10 cellular contexts compared by ENCODE assay signal in genomic region chr4:121070274-121070673, GRCh38. TPM values are rescaled to one million over a fixed set of nuclear protein-coding genes. Genes with fewer than 3 reads are reported as not detected.
DNase-seq lines count a peak whose midpoint lies in the region; ATAC-seq lines count a peak whose summit lies in the region.
"Had no signal": no experiment of that assay in that cellular context is flagged by ENCODE, and none has a peak within 500 bp of the region (broad histone marks: within the 10 kb centered on the region; RNA-seq: fewer than 3 reads in every experiment).

No MANE protein-coding gene starts in this region.

- H3K9ac ChIP-seq in iPS-18a (ENCODE audit: low read length) = no peak overlapping the region

- H3K4me1 Mint-ChIP-seq in activated T-helper 1 cell treated with anti-CD3 and anti-CD28 coated beads, Interleukin-12 subunit alpha, Interleukin-12 subunit beta, Interleukin-2, Interleukin-4 antibody, amounts not matched to agents 30 ng/mL and 10 ng/mL and 1 ng/mL, durations not matched to agents 14 hours and 24 hours and 36 hours (ENCODE audit: low read depth) = peaks cover 20% of the 10 kb centered on the region
- peaks cover 27% of the 10 kb centered on the region for H3K4me1 Mint-ChIP-seq in stimulated activated memory B cell treated with anti-CD40 and anti-IgM and Interleukin-4, amounts not matched to agents 10 μg/mL and 1 μg/mL and 100 μg/mL, for 72 hours

- H3K4me3 ChIP-seq in iPS-18a (ENCODE audit: low read length) (peak overlapping the region; percentile 81), skeletal muscle cell (ENCODE audit: low read depth, low read length) (peak overlapping the region; percentile 59)

- no peaks in the 10 kb centered on the region for H3K36me3 Mint-ChIP-seq in activated T-helper 1 cell treated with anti-CD3 and anti-CD28 coated beads, Interleukin-12 subunit alpha, Interleukin-12 subunit beta, Interleukin-2, Interleukin-4 antibody, amounts not matched to agents 30 ng/mL and 10 ng/mL and 1 ng/mL, durations not matched to agents 14 hours and 24 hours and 36 hours (ENCODE audit: low read depth)
- no peaks in the 10 kb centered on the region for H3K36me3 Mint-ChIP-seq in stimulated activated memory B cell treated with anti-CD40 and anti-IgM and Interleukin-4, amounts not matched to agents 10 μg/mL and 1 μg/mL and 100 μg/mL, for 72 hours

- H3K9me3 ChIP-seq in iPS-18a (ENCODE audit: control insufficient read depth, low read depth, low read length) = no peaks in the 10 kb centered on the region

- H3K27ac Mint-ChIP-seq in activated T-helper 1 cell treated with anti-CD3 and anti-CD28 coated beads, Interleukin-12 subunit alpha, Interleukin-12 subunit beta, Interleukin-2, Interleukin-4 antibody, amounts not matched to agents 30 ng/mL and 10 ng/mL and 1 ng/mL, durations not matched to agents 14 hours and 24 hours and 36 hours = no peak overlapping the region
- H3K27ac Mint-ChIP-seq in stimulated activated memory B cell treated with anti-CD40 and anti-IgM and Interleukin-4, amounts not matched to agents 10 μg/mL and 1 μg/mL and 100 μg/mL, for 72 hours = no peak overlapping the region

- no peak overlapping the region for H3K27ac ChIP-seq in iPS-18a (ENCODE audit: low read length)

- peaks cover 53% of the 10 kb centered on the region for H3K27me3 ChIP-seq in iPS-18a (ENCODE audit: control insufficient read depth, insufficient read depth, low read length)

- H3K9me3 Mint-ChIP-seq in activated T-helper 1 cell treated with anti-CD3 and anti-CD28 coated beads, Interleukin-12 subunit alpha, Interleukin-12 subunit beta, Interleukin-2, Interleukin-4 antibody, amounts not matched to agents 30 ng/mL and 10 ng/mL and 1 ng/mL, durations not matched to agents 14 hours and 24 hours and 36 hours = no peaks in the 10 kb centered on the region
- H3K9me3 Mint-ChIP-seq in stimulated activated memory B cell treated with anti-CD40 and anti-IgM and Interleukin-4, amounts not matched to agents 10 μg/mL and 1 μg/mL and 100 μg/mL, for 72 hours = no peaks in the 10 kb centered on the region

- H3K36me3 ChIP-seq in iPS-18a (ENCODE audit: control insufficient read depth, low read depth, low read length) = no peaks in the 10 kb centered on the region

- intact Hi-C loops in activated T-helper 1 cell treated with anti-CD3 and anti-CD28 coated beads, Interleukin-12 subunit alpha, Interleukin-12 subunit beta, Interleukin-2, Interleukin-4 antibody, amounts not matched to agents 30 ng/mL and 10 ng/mL and 1 ng/mL, durations not matched to agents 14 hours and 24 hours and 36 hours (cut with micrococcal nuclease) = loop anchor here (2.0 kb wide), 1 partner anchor 147 kb away; the partner anchor contains the start of gene PRDM5

- peaks cover 81% of the 10 kb centered on the region for H3K27me3 Mint-ChIP-seq in activated T-helper 1 cell treated with anti-CD3 and anti-CD28 coated beads, Interleukin-12 subunit alpha, Interleukin-12 subunit beta, Interleukin-2, Interleukin-4 antibody, amounts not matched to agents 30 ng/mL and 10 ng/mL and 1 ng/mL, durations not matched to agents 14 hours and 24 hours and 36 hours (ENCODE audit: insufficient read depth)
- H3K27me3 Mint-ChIP-seq in stimulated activated memory B cell treated with anti-CD40 and anti-IgM and Interleukin-4, amounts not matched to agents 10 μg/mL and 1 μg/mL and 100 μg/mL, for 72 hours = peaks cover 66% of the 10 kb centered on the region

- H3K4me1 ChIP-seq in iPS-18a (ENCODE audit: control insufficient read depth, low read depth, low read length) = peaks cover 18% of the 10 kb centered on the region

- H3K4me3 Mint-ChIP-seq in activated T-helper 1 cell treated with anti-CD3 and anti-CD28 coated beads, Interleukin-12 subunit alpha, Interleukin-12 subunit beta, Interleukin-2, Interleukin-4 antibody, amounts not matched to agents 30 ng/mL and 10 ng/mL and 1 ng/mL, durations not matched to agents 14 hours and 24 hours and 36 hours = peak overlapping the region; percentile 28
- no peak overlapping the region for H3K4me3 Mint-ChIP-seq in stimulated activated memory B cell treated with anti-CD40 and anti-IgM and Interleukin-4, amounts not matched to agents 10 μg/mL and 1 μg/mL and 100 μg/mL, for 72 hours

- DNase-seq in NCI-H82 (lab: John Stamatoyannopoulos, UW) = peak; percentile 56
- DNase-seq in NCI-H82 treated with DMSO at 0.1 percent for 48 hours (lab: John Stamatoyannopoulos, UW; ENCODE audit: unreplicated experiment) = no peak
- no peak for DNase-seq in activated T-helper 1 cell treated with anti-CD3 and anti-CD28 coated beads, Interleukin-12 subunit alpha, Interleukin-12 subunit beta, Interleukin-2, Interleukin-4 antibody, amounts not matched to agents 30 ng/mL and 10 ng/mL and 1 ng/mL, durations not matched to agents 14 hours and 24 hours and 36 hours (ENCODE audit: low spot score)
- no peak for DNase-seq in skeletal muscle cell (ENCODE audit: low read depth)
- DNase-seq in T1000 (lab: John Stamatoyannopoulos, UW) = no peak
- DNase-seq in stimulated activated naive CD4-positive, alpha-beta T cell treated with Interleukin-2 at 50 U/mL for 16 hours (lab: John Stamatoyannopoulos, UW) = no peak
- DNase-seq: activated CD4-positive, alpha-beta T cell treated with anti-CD3 and anti-CD28 coated beads, Interleukin-2, amount 50 U/mL, for 4 hours; effector memory CD4-positive, alpha-beta T cell had no signal

- ATAC-seq in stimulated activated memory B cell treated with anti-CD40 and anti-IgM and Interleukin-4, amounts not matched to agents 10 μg/mL and 1 μg/mL and 100 μg/mL, for 72 hours = no peak

RNA-seq across cellular contexts. Expression of gene NDNF, which starts 2.1 kb away (rescaled TPM):
- total RNA-seq in activated T-helper 1 cell treated with anti-CD3 and anti-CD28 coated beads, Interleukin-12 subunit alpha, Interleukin-12 subunit beta, Interleukin-2, Interleukin-4 antibody, amounts not matched to agents 30 ng/mL and 10 ng/mL and 1 ng/mL, durations not matched to agents 14 hours and 24 hours and 36 hours = 0.39 TPM in 1 of 2 replicates, not detected in the other
